In the genomic region with DNA sequence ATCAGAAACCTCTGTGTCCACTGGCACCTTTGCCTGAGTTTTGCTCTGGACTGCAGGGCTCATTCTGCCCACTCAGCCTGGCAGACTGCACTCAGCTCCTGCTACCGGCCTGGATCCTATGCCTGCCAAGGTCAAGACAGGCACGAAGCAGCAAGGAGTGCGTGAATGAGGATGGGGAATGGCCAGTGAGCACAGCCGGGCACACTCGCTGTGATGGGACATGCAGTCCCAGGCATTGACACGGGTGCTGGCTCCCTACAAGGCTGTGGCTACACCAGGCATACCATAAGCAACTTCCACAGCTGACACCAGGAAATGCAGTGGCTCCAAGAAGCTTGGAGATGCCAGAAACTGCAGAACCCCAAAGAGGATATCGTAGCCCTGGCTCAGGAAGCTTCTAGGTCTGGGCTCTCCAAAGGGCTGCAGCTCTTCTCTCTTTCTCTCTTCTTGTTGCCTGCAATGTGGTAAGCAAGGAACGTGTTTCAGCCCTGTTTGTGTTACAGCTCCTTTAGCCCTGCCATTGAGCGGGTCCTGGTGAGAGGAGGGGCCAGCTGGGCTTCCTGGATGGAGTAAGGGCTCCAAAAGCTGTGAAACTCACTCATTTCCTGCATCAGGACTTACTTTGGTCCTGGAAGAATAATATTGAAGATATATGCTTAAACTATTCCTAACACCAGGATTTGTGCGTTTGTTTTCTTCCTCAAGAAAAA, we compare ENCODE assay signal across 19 cellular contexts.
DNase-seq lines count a peak whose midpoint lies in the region; ATAC-seq and TF ChIP-seq lines count a peak whose summit lies in the region.
"Had no signal": no experiment of that assay in that cellular context is flagged by ENCODE, and none has a peak within 500 bp of the region (broad histone marks: within the 10 kb centered on the region; RNA-seq: fewer than 3 reads in every experiment).

No MANE protein-coding gene starts in this region.

- peak overlapping the region; percentile 32; the same call in 1 of the 2 replicates for H2AFZ ChIP-seq in GM23338

- no peaks in the 10 kb centered on the region for H3K9me2 ChIP-seq in GM23338 (ENCODE audit: insufficient read depth)

- H3K27ac ChIP-seq in GM23338 (ENCODE audit: low read depth) = no peak overlapping the region
- peak overlapping the region; percentile 47 for H3K27ac ChIP-seq in mesodermal cell (ENCODE audit: low read depth, low read length, severe bottlenecking)

- no peak for DNase-seq in GM23338 (ENCODE audit: low spot score)
- no peak for DNase-seq in type B pancreatic cell (ENCODE audit: extremely low spot score, unreplicated experiment)
- DNase-seq in GM10266 (ENCODE audit: extremely low spot score) = no peak
- no peak for DNase-seq in occipital lobe (lab: John Stamatoyannopoulos, UW)
- DNase-seq in 8988T = no peak
- DNase-seq: ACHN, DMS53, EL, H7, HFFc6, NCI-H1417, NCI-H187 treated with DMSO at 0.1 percent for 48 hours, NCI-H345, NCI-H524 treated with DMSO at 0.1 percent for 48 hours, RPMI8226, SIG-M5 had no signal

- H3K4me3 Mint-ChIP-seq in GM23338 (no peak overlapping the region), type B pancreatic cell (no peak overlapping the region)
- H3K4me3 Mint-ChIP-seq: HFFc6 had no signal

- H3K4me3 ChIP-seq in GM23338 (no peak overlapping the region), mesodermal cell (ENCODE audit: extremely low read depth, insufficient read depth, low read length, poor library complexity, severe bottlenecking) (no peak overlapping the region)

- no peaks in the 10 kb centered on the region for H3F3A ChIP-seq in GM23338 (replicated peaks; ENCODE audit: low read depth)

- no peaks in the 10 kb centered on the region for H4K20me1 ChIP-seq in GM23338 (replicated peaks; ENCODE audit: insufficient read depth)

- 86 to 89% methylated on average over 3 to 4 of the region's 10 CpGs for WGBS in mesodermal cell (ENCODE audit: insufficient coverage in 2 of 2), 2 experiments

- peaks cover 2% of the 10 kb centered on the region for H3K27me3 Mint-ChIP-seq in GM23338 (ENCODE audit: insufficient read depth, low read depth, poor library complexity)
- peaks cover 3% of the 10 kb centered on the region for H3K27me3 Mint-ChIP-seq in type B pancreatic cell

- H3K27me3 ChIP-seq in GM23338 (ENCODE audit: insufficient read depth) = no peaks in the 10 kb centered on the region

- peaks cover 18% of the 10 kb centered on the region for H3K9me3 ChIP-seq in mesodermal cell (ENCODE audit: control insufficient read depth, low read length)

- ATAC-seq in GM23338 = no peak
- ATAC-seq in SK-N-SH treated with all-trans-retinoic acid at 6 μM for 48 hours = peak; percentile 54
- ATAC-seq: HepG2 had no signal

- H3K4me1 ChIP-seq in GM23338 (ENCODE audit: insufficient read depth) = no peaks in the 10 kb centered on the region
- peaks cover 6% of the 10 kb centered on the region for H3K4me1 ChIP-seq in mesodermal cell (ENCODE audit: control insufficient read depth, insufficient read depth, low read length, poor library complexity, severe bottlenecking)

- no peaks in the 10 kb centered on the region for H3K4me1 Mint-ChIP-seq in GM23338
- H3K4me1 Mint-ChIP-seq in type B pancreatic cell (ENCODE audit: unreplicated experiment) = peaks cover 5% of the 10 kb centered on the region

- peaks cover 33% of the 10 kb centered on the region for H3K36me3 Mint-ChIP-seq in GM23338 (ENCODE audit: low read depth)
- H3K36me3 Mint-ChIP-seq in type B pancreatic cell = no peaks in the 10 kb centered on the region

- H3K36me3 ChIP-seq in GM23338 (ENCODE audit: insufficient read depth) (no peaks in the 10 kb centered on the region), mesodermal cell (ENCODE audit: control insufficient read depth, insufficient read depth, low read length) (no peaks in the 10 kb centered on the region)

- H3K4me2 ChIP-seq in GM23338 = no peak overlapping the region

- TF ChIP-seq CTCF in GM23338 (conservative IDR thresholded peaks at IDR 0.05; ENCODE audit: low read depth in 2 of 2) (no peak), type B pancreatic cell (conservative IDR thresholded peaks at IDR 0.05) (no peak), GM10266 (IDR thresholded peaks at IDR 0.05; ENCODE audit: control insufficient read depth, insufficient read depth, low read depth, missing control alignments) (no peak)

- no peak overlapping the region for H3K27ac Mint-ChIP-seq in GM23338
- peak overlapping the region; percentile 3 for H3K27ac Mint-ChIP-seq in type B pancreatic cell
- H3K27ac Mint-ChIP-seq: HFFc6 had no signal

- H3K9me3 Mint-ChIP-seq in GM23338 (peaks cover 42% of the 10 kb centered on the region), type B pancreatic cell (peaks cover 7% of the 10 kb centered on the region)

- no peaks in the 10 kb centered on the region for H3K79me2 ChIP-seq in GM23338 (replicated peaks; ENCODE audit: insufficient read depth)

TF ChIP-seq in GM23338, 12 proteins besides CTCF, POLR2A, EP300 and RAD21:
- TF ChIP-seq, protein P1, sequence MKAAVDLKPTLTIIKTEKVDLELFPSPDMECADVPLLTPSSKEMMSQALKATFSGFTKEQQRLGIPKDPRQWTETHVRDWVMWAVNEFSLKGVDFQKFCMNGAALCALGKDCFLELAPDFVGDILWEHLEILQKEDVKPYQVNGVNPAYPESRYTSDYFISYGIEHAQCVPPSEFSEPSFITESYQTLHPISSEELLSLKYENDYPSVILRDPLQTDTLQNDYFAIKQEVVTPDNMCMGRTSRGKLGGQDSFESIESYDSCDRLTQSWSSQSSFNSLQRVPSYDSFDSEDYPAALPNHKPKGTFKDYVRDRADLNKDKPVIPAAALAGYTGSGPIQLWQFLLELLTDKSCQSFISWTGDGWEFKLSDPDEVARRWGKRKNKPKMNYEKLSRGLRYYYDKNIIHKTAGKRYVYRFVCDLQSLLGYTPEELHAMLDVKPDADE (IDR thresholded peaks at IDR 0.05) = no peak
- no peak for TF ChIP-seq POLR2AphosphoS5 (IDR thresholded peaks at IDR 0.05; ENCODE audit: low read depth)

TF ChIP-seq in SK-N-SH treated with all-trans-retinoic acid at 6 μM for 48 hours, 23 proteins besides CTCF, POLR2A, EP300 and RAD21:
- no peak for TF ChIP-seq ZFP3 (CRISPR knock-in tag; IDR thresholded peaks at IDR 0.05)
- TF ChIP-seq, protein P2, sequence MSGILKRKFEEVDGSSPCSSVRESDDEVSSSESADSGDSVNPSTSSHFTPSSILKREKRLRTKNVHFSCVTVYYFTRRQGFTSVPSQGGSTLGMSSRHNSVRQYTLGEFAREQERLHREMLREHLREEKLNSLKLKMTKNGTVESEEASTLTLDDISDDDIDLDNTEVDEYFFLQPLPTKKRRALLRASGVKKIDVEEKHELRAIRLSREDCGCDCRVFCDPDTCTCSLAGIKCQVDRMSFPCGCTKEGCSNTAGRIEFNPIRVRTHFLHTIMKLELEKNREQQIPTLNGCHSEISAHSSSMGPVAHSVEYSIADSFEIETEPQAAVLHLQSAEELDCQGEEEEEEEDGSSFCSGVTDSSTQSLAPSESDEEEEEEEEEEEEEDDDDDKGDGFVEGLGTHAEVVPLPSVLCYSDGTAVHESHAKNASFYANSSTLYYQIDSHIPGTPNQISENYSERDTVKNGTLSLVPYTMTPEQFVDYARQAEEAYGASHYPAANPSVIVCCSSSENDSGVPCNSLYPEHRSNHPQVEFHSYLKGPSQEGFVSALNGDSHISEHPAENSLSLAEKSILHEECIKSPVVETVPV (CRISPR knock-in tag; IDR thresholded peaks at IDR 0.05) = no peak
- TF ChIP-seq ZNF565 (CRISPR knock-in tag; conservative IDR thresholded peaks at IDR 0.05; ENCODE audit: low read depth) = no peak
- TF ChIP-seq, protein P3, sequence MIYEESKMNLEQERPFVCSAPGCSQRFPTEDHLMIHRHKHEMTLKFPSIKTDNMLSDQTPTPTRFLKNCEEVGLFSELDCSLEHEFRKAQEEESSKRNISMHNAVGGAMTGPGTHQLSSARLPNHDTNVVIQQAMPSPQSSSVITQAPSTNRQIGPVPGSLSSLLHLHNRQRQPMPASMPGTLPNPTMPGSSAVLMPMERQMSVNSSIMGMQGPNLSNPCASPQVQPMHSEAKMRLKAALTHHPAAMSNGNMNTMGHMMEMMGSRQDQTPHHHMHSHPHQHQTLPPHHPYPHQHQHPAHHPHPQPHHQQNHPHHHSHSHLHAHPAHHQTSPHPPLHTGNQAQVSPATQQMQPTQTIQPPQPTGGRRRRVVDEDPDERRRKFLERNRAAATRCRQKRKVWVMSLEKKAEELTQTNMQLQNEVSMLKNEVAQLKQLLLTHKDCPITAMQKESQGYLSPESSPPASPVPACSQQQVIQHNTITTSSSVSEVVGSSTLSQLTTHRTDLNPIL (CRISPR knock-in tag; IDR thresholded peaks at IDR 0.05; ENCODE audit: low read depth) = no peak
- TF ChIP-seq TCF4 (CRISPR knock-in tag; IDR thresholded peaks at IDR 0.05; ENCODE audit: borderline replicate concordance) = no peak
- TF ChIP-seq RARB (CRISPR knock-in tag; IDR thresholded peaks at IDR 0.05) = no peak
- TF ChIP-seq OSR1 (CRISPR knock-in tag; IDR thresholded peaks at IDR 0.05) = no peak
- TF ChIP-seq CSDC2 (CRISPR knock-in tag; IDR thresholded peaks at IDR 0.05) = no peak
- TF ChIP-seq ZC3H10 (CRISPR knock-in tag; IDR thresholded peaks at IDR 0.05) = no peak
- no peak for TF ChIP-seq ESRRG (CRISPR knock-in tag; IDR thresholded peaks at IDR 0.05)
